Comparison of ENCODE assay signal across 8 cellular contexts in genomic region chr10:125895130-125896087, GRCh38. TPM values are rescaled to one million over a fixed set of nuclear protein-coding genes. Genes with fewer than 3 reads are reported as not detected.
DNase-seq lines count a peak whose midpoint lies in the region; ATAC-seq and FAIRE-seq lines count a peak whose summit lies in the region.
"Not testable (repeated sequence)": the region's sequence is repeated elsewhere in the genome, so short reads cannot be mapped to it uniquely, and the experiment has no call there.

No MANE protein-coding gene starts in this region.

- H3K9me3 Mint-ChIP-seq in activated naive CD4-positive, alpha-beta T cell treated with anti-CD3 and anti-CD28 coated beads, Interleukin-2, amount 50 U/mL, for 72 hours; naive thymus-derived CD8-positive, alpha-beta T cell: not testable (repeated sequence)

- peaks cover 13 to 15% of the 10 kb centered on the region in 2 donors for H3K36me3 Mint-ChIP-seq in activated naive CD4-positive, alpha-beta T cell treated with anti-CD3 and anti-CD28 coated beads, Interleukin-2, amount 50 U/mL, for 72 hours
- H3K36me3 Mint-ChIP-seq in naive thymus-derived CD8-positive, alpha-beta T cell: not testable (repeated sequence)

- ATAC-seq in GM21619 (IDR thresholded peaks at IDR 0.05; ENCODE audit: unreplicated experiment): peak; percentile 51
- ATAC-seq in activated naive CD4-positive, alpha-beta T cell treated with anti-CD3 and anti-CD28 coated beads, Interleukin-2, amount 50 U/mL, for 72 hours: peak; percentile 72 to 75
- ATAC-seq in naive thymus-derived CD8-positive, alpha-beta T cell: peak; percentile 74 to 77

- POLR2A ChIA-PET in naive thymus-derived CD8-positive, alpha-beta T cell (lab: Charles Lee): interaction anchor here (0.9 kb wide), 1 partner anchor 72 kb away, joined by 3 read pairs; the partner anchor contains the start of genes BCCIP and UROS

- H3K27me3 Mint-ChIP-seq in naive thymus-derived CD8-positive, alpha-beta T cell: not testable (repeated sequence)

- not testable (repeated sequence) for FAIRE-seq in frontal cortex (lab: Jason Lieb, UNC)

- peaks cover 16 to 26% (median 24%) of the 10 kb centered on the region in 4 donors for H3K4me1 Mint-ChIP-seq in naive thymus-derived CD8-positive, alpha-beta T cell

- peak overlapping the region; percentile 74 to 97 (median 90) for H3K4me3 Mint-ChIP-seq in naive thymus-derived CD8-positive, alpha-beta T cell

- H3K27ac Mint-ChIP-seq in activated naive CD4-positive, alpha-beta T cell treated with anti-CD3 and anti-CD28 coated beads, Interleukin-2, amount 50 U/mL, for 72 hours: peak overlapping the region; percentile 76 to 91
- H3K27ac Mint-ChIP-seq in naive thymus-derived CD8-positive, alpha-beta T cell: peak overlapping the region; percentile 32 to 95 (median 88)

- peak; percentile 5 for DNase-seq in DMS 273 treated with DMSO at 0.1 percent for 48 hours (lab: John Stamatoyannopoulos, UW)
- peak; percentile 68 for DNase-seq in HT1080 (ENCODE audit: low read depth)
- peak; percentile 11 to 17 for DNase-seq in SW 1271 (lab: John Stamatoyannopoulos, UW)
- DNase-seq in activated naive CD4-positive, alpha-beta T cell treated with anti-CD3 and anti-CD28 coated beads, Interleukin-2, amount 50 U/mL, for 72 hours (ENCODE audit: low spot score in 2 of 2): peak; percentile 60 to 66
- peak; percentile 39 to 50 for DNase-seq in frontal cortex (ENCODE audit: low spot score in 2 of 2)
- DNase-seq in naive thymus-derived CD8-positive, alpha-beta T cell: peak; percentile 6 to 70 (median 39)
- peak; percentile 16 to 50 for DNase-seq in stimulated activated CD8-positive, alpha-beta memory T cell treated with anti-CD3 and anti-CD28 coated beads, Interleukin-7, amount 100 ng/mL, for 48 hours (ENCODE audit: extremely low read depth in 1 of 2, low read depth in 1 of 2)

RNA-seq across cellular contexts. Expression of gene FANK1, which starts 1.0 kb away (rescaled TPM):
- 0.42 TPM in 1 of 2 replicates, not detected in the other for total RNA-seq in HT1080 (2014; rRNA removed; shearing (Covaris generic))
- 0.43 and 0.50 TPM in 2 replicates for polyA plus RNA-seq in HT1080 (2015; cell fraction: cytosol; rRNA removed)
- 2.2 and 2.3 TPM in 2 replicates for polyA plus RNA-seq in HT1080 (2015; cell fraction: nucleus; rRNA removed)
- total RNA-seq in activated naive CD4-positive, alpha-beta T cell treated with anti-CD3 and anti-CD28 coated beads, Interleukin-2, amount 50 U/mL, for 72 hours: 1 to 10 TPM in 1 of 2 donors, not detected in 1; 1.7 TPM
- total RNA-seq in frontal cortex: 1.2 TPM
- under 1 TPM; 0.52 to 0.96 TPM for total RNA-seq in naive thymus-derived CD8-positive, alpha-beta T cell
- polyA plus RNA-seq in naive thymus-derived CD8-positive, alpha-beta T cell: not detected

RNA-seq across cellular contexts. Expression of gene DHX32, which starts 14.3 kb away (rescaled TPM):
- 28.6 and 32.7 TPM in 2 replicates for total RNA-seq in HT1080 (2014; rRNA removed; shearing (Covaris generic))
- 31.4 and 35.8 TPM in 2 replicates for polyA plus RNA-seq in HT1080 (2015; cell fraction: cytosol; rRNA removed)
- 46.2 and 46.4 TPM in 2 replicates for polyA plus RNA-seq in HT1080 (2015; cell fraction: nucleus; rRNA removed)
- total RNA-seq in activated naive CD4-positive, alpha-beta T cell treated with anti-CD3 and anti-CD28 coated beads, Interleukin-2, amount 50 U/mL, for 72 hours: 10 to 100 TPM; 10.7 to 39.2 TPM
- 24.9 TPM for total RNA-seq in frontal cortex
- total RNA-seq in naive thymus-derived CD8-positive, alpha-beta T cell: 10 to 100 TPM; 17.3 to 19.1 TPM
- polyA plus RNA-seq in naive thymus-derived CD8-positive, alpha-beta T cell: 10 to 100 TPM; 11.5 to 17.3 (median 14.2) TPM

Comparison
In these comparisons a context has a peak if more than half of its experiments do, and no peak if none do; other contexts are left out.
1. Peak in every context shown above with its lines: DNase-seq and ATAC-seq.
2. DNase-seq: peak in every context shown above with its lines; median percentile 68 in HT1080; 63 in activated naive CD4-positive, alpha-beta T cell treated with anti-CD3 and anti-CD28 coated beads, Interleukin-2, amount 50 U/mL, for 72 hours; 44 in frontal cortex; 39 in naive thymus-derived CD8-positive, alpha-beta T cell; 33 in stimulated activated CD8-positive, alpha-beta memory T cell treated with anti-CD3 and anti-CD28 coated beads, Interleukin-7, amount 100 ng/mL, for 48 hours; 14 in SW 1271; 5 in DMS 273 treated with DMSO at 0.1 percent for 48 hours.